In genomic region chr10:125035588-125036298, GRCh38 we compare ENCODE assay signal across 14 cellular contexts.
DNase-seq lines count a peak whose midpoint lies in the region; ATAC-seq and TF ChIP-seq lines count a peak whose summit lies in the region.
"Had no signal": no experiment of that assay in that cellular context is flagged by ENCODE, and none has a peak within 500 bp of the region (broad histone marks: within the 10 kb centered on the region; RNA-seq: fewer than 3 reads in every experiment).

No MANE protein-coding gene starts in this region.

- peaks cover 65% of the 10 kb centered on the region for H3K4me1 Mint-ChIP-seq in nephron

- ATAC-seq in GM18519 (IDR thresholded peaks at IDR 0.05; ENCODE audit: low FRiP score, unreplicated experiment) (no peak), HG02870 (IDR thresholded peaks at IDR 0.05; ENCODE audit: unreplicated experiment) (no peak)
- ATAC-seq: gastroesophageal sphincter had no signal

- H3K27me3 Mint-ChIP-seq in nephron (ENCODE audit: low read depth): no peaks in the 10 kb centered on the region
- H3K27me3 Mint-ChIP-seq: type B pancreatic cell had no signal

- H3K9me3 Mint-ChIP-seq in nephron: no peaks in the 10 kb centered on the region
- H3K9me3 Mint-ChIP-seq: type B pancreatic cell had no signal

- peaks cover 49% of the 10 kb centered on the region for H3K36me3 Mint-ChIP-seq in nephron (ENCODE audit: low read depth)

- no peak overlapping the region for H3K4me3 Mint-ChIP-seq in nephron
- H3K4me3 Mint-ChIP-seq: type B pancreatic cell had no signal

- no peaks in the 10 kb centered on the region for H3K9me3 ChIP-seq in Peyer's patch
- H3K9me3 ChIP-seq: BLaER1, gastroesophageal sphincter had no signal

- H3K27me3 ChIP-seq in Peyer's patch: no peaks in the 10 kb centered on the region
- H3K27me3 ChIP-seq: BLaER1, gastroesophageal sphincter had no signal

- H3K27ac ChIP-seq in coronary artery: peak overlapping the region; percentile 34 to 74
- H3K27ac ChIP-seq in Peyer's patch: no peak overlapping the region
- H3K27ac ChIP-seq: BLaER1 had no signal

- H3K27ac Mint-ChIP-seq in nephron: peak overlapping the region; percentile 58 to 85 (median 64)

- peaks cover 0 to 9% (median 0%) of the 10 kb centered on the region in 3 donors for H3K36me3 ChIP-seq in Peyer's patch

- peaks cover 0 to 23% (median 0%) of the 10 kb centered on the region in 4 donors for H3K4me1 ChIP-seq in Peyer's patch

- TF ChIP-seq CTCF in AG09309 (IDR thresholded peaks at IDR 0.05; ENCODE audit: control insufficient read depth, insufficient read depth, low read depth, low read length, missing control alignments) (no peak), coronary artery (IDR thresholded peaks at IDR 0.05) (no peak), nephron (IDR thresholded peaks at IDR 0.05; ENCODE audit: unreplicated experiment in 3 of 3) (no peak), Peyer's patch (IDR thresholded peaks at IDR 0.05) (no peak)

- H3K4me3 ChIP-seq in AG09309 (ENCODE audit: control insufficient read depth, low read depth, low read length): peak overlapping the region; percentile 6; the same call in 1 of the 2 replicates
- peak overlapping the region; percentile 39 for H3K4me3 ChIP-seq in coronary artery
- no peak overlapping the region for H3K4me3 ChIP-seq in Peyer's patch
- H3K4me3 ChIP-seq: BLaER1, gastroesophageal sphincter had no signal

- no peak for TF ChIP-seq POLR2A in Peyer's patch (IDR thresholded peaks at IDR 0.05)

- no peak for DNase-seq in AG09309 (ENCODE audit: low read depth)
- peak; percentile 49 for DNase-seq in NCI-H82 treated with DMSO at 0.1 percent for 48 hours (lab: John Stamatoyannopoulos, UW; ENCODE audit: unreplicated experiment)
- no peak for DNase-seq in coronary artery (ENCODE audit: low spot score)
- no peak for DNase-seq in SKM-1 treated with dmso at 0.1 percent for 144 hours (lab: John Stamatoyannopoulos, UW; ENCODE audit: unreplicated experiment)
- DNase-seq in Peyer's patch: no peak
- DNase-seq: activated CD4-positive, alpha-beta T cell treated with anti-CD3 and anti-CD28 coated beads for 48 hours; OCI-M1; T-helper 2 cell had no signal

Comparison
In these comparisons a context has a peak if more than half of its experiments do, and no peak if none do; other contexts are left out.
1. H3K4me3 ChIP-seq: peak in AG09309 (single experiment) and coronary artery (single experiment); none in Peyer's patch (0 of 4).
2. H3K27ac ChIP-seq: peak in coronary artery (2 of 2); none in Peyer's patch (0 of 4).